Comparison of ENCODE assay signal across 12 cellular contexts in genomic region chr4:6840062-6840976, GRCh38. TPM values are rescaled to one million over a fixed set of nuclear protein-coding genes. Genes with fewer than 3 reads are reported as not detected.
DNase-seq lines count a peak whose midpoint lies in the region; ATAC-seq and TF ChIP-seq lines count a peak whose summit lies in the region.
"Had no signal": no experiment of that assay in that cellular context is flagged by ENCODE, and none has a peak within 500 bp of the region (broad histone marks: within the 10 kb centered on the region; RNA-seq: fewer than 3 reads in every experiment).

No MANE protein-coding gene starts in this region.

- H3K27ac ChIP-seq in A673 (ENCODE audit: low read depth, low read length, poor library complexity, severe bottlenecking) (peak overlapping the region; percentile 6), esophagus (ENCODE audit: low read depth in 2 of 2, low read length in 1 of 2) (peak overlapping the region; percentile 4 to 49), right lobe of liver (no peak overlapping the region)
- H3K27ac ChIP-seq: uterus had no signal

- DNase-seq in A673 (ENCODE audit: low spot score) (no peak), HuH-7 (ENCODE audit: low spot score) (peak; percentile 25), right lobe of liver (no peak), T-helper 1 cell (no peak), ACHN (no peak)
- DNase-seq in activated CD4-positive, CD25-positive, alpha-beta regulatory T cell treated with anti-CD3 and anti-CD28 coated beads, Interleukin-2, amount 50 U/mL, for 72 hours, result no peak
- DNase-seq: activated T-cell treated with anti-CD3 and anti-CD28 coated beads, Interleukin-2, amount 50 U/mL, for 72 hours; effector CD4-positive, alpha-beta T cell; uterus had no signal

- TF ChIP-seq POLR2A in right lobe of liver (IDR thresholded peaks at IDR 0.05), result no peak

- H3K9me3 ChIP-seq in A673 (ENCODE audit: low read depth, low read length, poor library complexity, severe bottlenecking), result no peaks in the 10 kb centered on the region
- H3K9me3 ChIP-seq in esophagus (ENCODE audit: control insufficient read depth in 2 of 2, insufficient read depth in 1 of 2, low read depth in 1 of 2, low read length in 1 of 2), result no peaks in the 10 kb centered on the region
- H3K9me3 ChIP-seq in right lobe of liver, result no peaks in the 10 kb centered on the region
- H3K9me3 ChIP-seq: uterus had no signal

- H3K4me3 ChIP-seq in A673 (ENCODE audit: low read depth, low read length, poor library complexity, severe bottlenecking), result no peak overlapping the region
- no peak overlapping the region for H3K4me3 ChIP-seq in esophagus (ENCODE audit: low read depth in 1 of 2, low read length in 2 of 2)
- H3K4me3 ChIP-seq in right lobe of liver, result no peak overlapping the region
- H3K4me3 ChIP-seq: GM12878, uterus had no signal

- ATAC-seq in right lobe of liver (peak; percentile 63 to 79 (median 74)), HG02763 (IDR thresholded peaks at IDR 0.05; ENCODE audit: unreplicated experiment) (no peak)
- ATAC-seq: activated T-cell treated with anti-CD3 and anti-CD28 coated beads, Interleukin-2, amount 50 U/mL, for 72 hours; GM12878 had no signal

- BruUV-seq in A673 (replicated peaks; lab: Mats Ljungman, UMichigan), result no TSS peak

- no peaks in the 10 kb centered on the region for H3K27me3 ChIP-seq in A673 (replicated peaks; ENCODE audit: insufficient read depth, low read depth, low read length, poor library complexity)
- H3K27me3 ChIP-seq in esophagus (ENCODE audit: control insufficient read depth in 1 of 2, insufficient read depth in 2 of 2, low read length in 2 of 2), result no peaks in the 10 kb centered on the region
- H3K27me3 ChIP-seq in right lobe of liver, result no peaks in the 10 kb centered on the region
- H3K27me3 ChIP-seq: uterus had no signal

- CTCF ChIA-PET in A673 (lab: Charles Lee), result no interaction called here

- H3K4me1 ChIP-seq in A673 (ENCODE audit: insufficient read depth, low read length, poor library complexity, severe bottlenecking) (peaks cover 9% of the 10 kb centered on the region), esophagus (ENCODE audit: control insufficient read depth in 2 of 2, insufficient read depth in 2 of 2, low read length in 1 of 2) (peaks cover 5% of the 10 kb centered on the region in 2 donors), right lobe of liver (peaks cover 0 to 14% (median 0%) of the 10 kb centered on the region in 4 donors)

- 39 to 62% methylated on average over 8 of the region's 8 CpGs for WGBS in esophagus, 2 donors
- 32% methylated on average over 7 of the region's 8 CpGs for WGBS in right lobe of liver (ENCODE audit: insufficient coverage, low coverage, low lambda C conversion rate, missing lambda C conversion rate)

- no peak for TF ChIP-seq CTCF in A673 (conservative IDR thresholded peaks at IDR 0.05; ENCODE audit: low read depth, low read length)
- no peak for TF ChIP-seq CTCF in right lobe of liver (IDR thresholded peaks at IDR 0.05)

- intact Hi-C loops in A673 (cut with micrococcal nuclease; ENCODE audit: unreplicated experiment), result no loop called here
- intact Hi-C loops in right lobe of liver (cut with DNase I), result no loop called here

- no peaks in the 10 kb centered on the region for H3K36me3 ChIP-seq in A673 (ENCODE audit: insufficient read depth, low read length, poor library complexity, severe bottlenecking)
- peaks cover 0 to 3% of the 10 kb centered on the region in 2 donors for H3K36me3 ChIP-seq in esophagus (ENCODE audit: control insufficient read depth in 2 of 2, insufficient read depth in 2 of 2, low read length in 1 of 2)
- H3K36me3 ChIP-seq in right lobe of liver, result peaks cover 0 to 23% (median 0%) of the 10 kb centered on the region in 4 donors
- H3K36me3 ChIP-seq: uterus had no signal

- in situ Hi-C loops in ACHN (cut with HindIII; ENCODE audit: low pct_ligation_motif_present, low pct_unique_long_range_greater_than_20kb, low sequenced_read_pairs), result no loop called here

- POLR2A ChIA-PET in A673 (lab: Charles Lee; ENCODE audit: low non-redundant PET), result no interaction called here

RNA-seq across cellular contexts. Expression of gene KIAA0232, which starts 57.8 kb away (rescaled TPM):
- total RNA-seq in A673 (2021), result 30.2 and 33.3 TPM in 2 replicates
- polyA plus RNA-seq in esophagus, result 10 to 100 TPM in 1 of 2 donors, 1 to 10 TPM in 1; 9.3 to 10.5 TPM
- 10 to 100 TPM; 12.0 to 23.8 (median 16.5) TPM for total RNA-seq in right lobe of liver

Comparison
In these comparisons a context has a peak if more than half of its experiments do, and no peak if none do; other contexts are left out.
1. H3K27ac ChIP-seq: peak in A673 (single experiment) and esophagus (2 of 2); none in right lobe of liver (0 of 3).